Comparison of ENCODE assay signal across 1 cellular context in the genomic region with DNA sequence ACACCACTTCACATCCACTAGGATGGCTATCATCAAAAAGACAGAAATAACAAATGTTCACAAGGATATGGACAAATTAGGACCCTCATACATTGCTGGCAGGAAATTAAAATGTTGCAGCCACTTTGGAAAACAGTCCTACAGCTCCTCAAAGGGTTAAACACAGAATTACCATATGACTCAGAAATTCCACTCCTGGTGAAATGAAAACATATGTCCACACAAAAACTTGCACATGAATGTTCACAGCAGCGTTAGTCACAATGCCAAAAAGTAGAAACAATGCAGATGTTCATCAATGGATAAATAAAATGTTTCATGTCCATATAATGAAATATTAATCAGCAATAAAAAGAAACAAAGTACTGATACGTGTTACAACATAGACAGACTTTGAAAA.
TF ChIP-seq lines count a peak whose summit lies in the region.

No MANE protein-coding gene starts in this region.

TF ChIP-seq in SK-N-SH, 30 proteins besides CTCF, POLR2A, EP300 and RAD21:
- TF ChIP-seq FOXM1 (IDR thresholded peaks at IDR 0.05; ENCODE audit: low read depth): no peak
- TF ChIP-seq TAF1 (IDR thresholded peaks at IDR 0.05; ENCODE audit: borderline replicate concordance, low read depth, low read length): no peak
- no peak for TF ChIP-seq MXI1 (IDR thresholded peaks at IDR 0.05; ENCODE audit: low read depth, low read length)
- TF ChIP-seq, protein P1, sequence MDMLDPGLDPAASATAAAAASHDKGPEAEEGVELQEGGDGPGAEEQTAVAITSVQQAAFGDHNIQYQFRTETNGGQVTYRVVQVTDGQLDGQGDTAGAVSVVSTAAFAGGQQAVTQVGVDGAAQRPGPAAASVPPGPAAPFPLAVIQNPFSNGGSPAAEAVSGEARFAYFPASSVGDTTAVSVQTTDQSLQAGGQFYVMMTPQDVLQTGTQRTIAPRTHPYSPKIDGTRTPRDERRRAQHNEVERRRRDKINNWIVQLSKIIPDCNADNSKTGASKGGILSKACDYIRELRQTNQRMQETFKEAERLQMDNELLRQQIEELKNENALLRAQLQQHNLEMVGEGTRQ (IDR thresholded peaks at IDR 0.05; ENCODE audit: borderline replicate concordance, low read depth, low read length): no peak
- TF ChIP-seq RXRA (IDR thresholded peaks at IDR 0.05; ENCODE audit: borderline replicate concordance, low read depth): no peak
- TF ChIP-seq NFIC (IDR thresholded peaks at IDR 0.05; ENCODE audit: borderline replicate concordance): no peak
- peak; percentile 46; the same call in 1 of the 2 replicates for TF ChIP-seq FOSL2 (IDR thresholded peaks at IDR 0.05; ENCODE audit: borderline replicate concordance, low read depth)
- no peak for TF ChIP-seq MEF2A (IDR thresholded peaks at IDR 0.05; ENCODE audit: borderline replicate concordance, low read depth)
- no peak for TF ChIP-seq SIN3A (IDR thresholded peaks at IDR 0.05; ENCODE audit: borderline replicate concordance, low read depth, low read length)
- TF ChIP-seq EZH2phosphoT487 (IDR thresholded peaks at IDR 0.05; ENCODE audit: borderline replicate concordance, low read depth): no peak
- TF ChIP-seq, protein P2, sequence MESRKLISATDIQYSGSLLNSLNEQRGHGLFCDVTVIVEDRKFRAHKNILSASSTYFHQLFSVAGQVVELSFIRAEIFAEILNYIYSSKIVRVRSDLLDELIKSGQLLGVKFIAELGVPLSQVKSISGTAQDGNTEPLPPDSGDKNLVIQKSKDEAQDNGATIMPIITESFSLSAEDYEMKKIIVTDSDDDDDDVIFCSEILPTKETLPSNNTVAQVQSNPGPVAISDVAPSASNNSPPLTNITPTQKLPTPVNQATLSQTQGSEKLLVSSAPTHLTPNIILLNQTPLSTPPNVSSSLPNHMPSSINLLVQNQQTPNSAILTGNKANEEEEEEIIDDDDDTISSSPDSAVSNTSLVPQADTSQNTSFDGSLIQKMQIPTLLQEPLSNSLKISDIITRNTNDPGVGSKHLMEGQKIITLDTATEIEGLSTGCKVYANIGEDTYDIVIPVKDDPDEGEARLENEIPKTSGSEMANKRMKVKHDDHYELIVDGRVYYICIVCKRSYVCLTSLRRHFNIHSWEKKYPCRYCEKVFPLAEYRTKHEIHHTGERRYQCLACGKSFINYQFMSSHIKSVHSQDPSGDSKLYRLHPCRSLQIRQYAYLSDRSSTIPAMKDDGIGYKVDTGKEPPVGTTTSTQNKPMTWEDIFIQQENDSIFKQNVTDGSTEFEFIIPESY (IDR thresholded peaks at IDR 0.05; ENCODE audit: borderline replicate concordance, low read depth): no peak
- peak; percentile 66 for TF ChIP-seq JUND (IDR thresholded peaks at IDR 0.05)
- TF ChIP-seq TCF12 (IDR thresholded peaks at IDR 0.05): peak; percentile 82
- no peak for TF ChIP-seq RFX5 (IDR thresholded peaks at IDR 0.05; ENCODE audit: low read length)
- TF ChIP-seq RCOR1 (IDR thresholded peaks at IDR 0.05; ENCODE audit: low read length): no peak
- TF ChIP-seq, protein P3, sequence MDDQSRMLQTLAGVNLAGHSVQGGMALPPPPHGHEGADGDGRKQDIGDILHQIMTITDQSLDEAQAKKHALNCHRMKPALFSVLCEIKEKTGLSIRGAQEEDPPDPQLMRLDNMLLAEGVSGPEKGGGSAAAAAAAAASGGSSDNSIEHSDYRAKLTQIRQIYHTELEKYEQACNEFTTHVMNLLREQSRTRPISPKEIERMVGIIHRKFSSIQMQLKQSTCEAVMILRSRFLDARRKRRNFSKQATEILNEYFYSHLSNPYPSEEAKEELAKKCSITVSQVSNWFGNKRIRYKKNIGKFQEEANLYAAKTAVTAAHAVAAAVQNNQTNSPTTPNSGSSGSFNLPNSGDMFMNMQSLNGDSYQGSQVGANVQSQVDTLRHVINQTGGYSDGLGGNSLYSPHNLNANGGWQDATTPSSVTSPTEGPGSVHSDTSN (IDR thresholded peaks at IDR 0.05): no peak
- no peak for TF ChIP-seq NRF1 (IDR thresholded peaks at IDR 0.05; ENCODE audit: low read depth, low read length)
- TF ChIP-seq CHD2 (IDR thresholded peaks at IDR 0.05; ENCODE audit: low read length, partially characterized antibody): no peak
- TF ChIP-seq GABPA (IDR thresholded peaks at IDR 0.05; ENCODE audit: low read depth): no peak
- TF ChIP-seq FOXJ3 (CRISPR knock-in tag; IDR thresholded peaks at IDR 0.05): no peak
- TF ChIP-seq POLR2AphosphoS5 (IDR thresholded peaks at IDR 0.05; ENCODE audit: low read depth, low read length): no peak
